8 cellular contexts compared by ENCODE assay signal in genomic region chr19:55081773-55082022, GRCh38. TPM values are rescaled to one million over a fixed set of nuclear protein-coding genes. Genes with fewer than 3 reads are reported as not detected.
DNase-seq lines count a peak whose midpoint lies in the region; ATAC-seq, FAIRE-seq and TF ChIP-seq lines count a peak whose summit lies in the region.

No MANE protein-coding gene starts in this region.

- peaks cover 9% of the 10 kb centered on the region for H3K4me1 ChIP-seq in right cardiac atrium (ENCODE audit: control insufficient read depth, insufficient read depth, low read length)
- H3K4me1 ChIP-seq in spleen: peaks cover 8 to 48% (median 37%) of the 10 kb centered on the region in 6 donors

- TF ChIP-seq POLR2A in spleen (IDR thresholded peaks at IDR 0.05): no peak

- intact Hi-C loops in right cardiac atrium (cut with DNase I): no loop called here
- intact Hi-C loops in spleen (cut with DNase I; ENCODE audit: low total_unique reads): no loop called here

- ATAC-seq in WTC11 (no peak), right cardiac atrium (no peak), GM21619 (IDR thresholded peaks at IDR 0.05; ENCODE audit: unreplicated experiment) (no peak)

- WGBS in right cardiac atrium: 8% methylated on average over 22 of the region's 22 CpGs
- WGBS in spleen, 5 donors: 0 to 9% (median 5%) methylated on average over 11 to 22 of the region's 22 CpGs

- POLR2A ChIA-PET in WTC11 (lab: Charles Lee): interaction anchor here (0.6 to 0.7 kb wide), 2 partner anchors 79 to 213 kb away, joined by 3 read pairs; no protein-coding TSS in a partner anchor

- peak overlapping the region; percentile 51 for H3K4me3 ChIP-seq in right cardiac atrium (ENCODE audit: low read length)
- peak overlapping the region in 7 of 8 donors; percentile 45 to 74 (median 59) for H3K4me3 ChIP-seq in spleen

- TF ChIP-seq CTCF in WTC11 (IDR thresholded peaks at IDR 0.05) (no peak), spleen (IDR thresholded peaks at IDR 0.05 in 8 of 11, conservative IDR thresholded peaks at IDR 0.05 in 3 of 11) (no peak)

- CTCF ChIA-PET in WTC11 (lab: Charles Lee): no interaction called here

- H3K36me3 ChIP-seq in spleen: no peaks in the 10 kb centered on the region

- H3K4me1 Mint-ChIP-seq in T-helper 2 cell treated with Interferon-gamma antibody and Interleukin-4, amounts not matched to agents 5 μg/mL and 100 μg/mL, for 36 hours (ENCODE audit: low read depth): peaks cover 17% of the 10 kb centered on the region
- peaks cover 45% of the 10 kb centered on the region for H3K4me1 Mint-ChIP-seq in WTC11

- H3K27me3 Mint-ChIP-seq in T-helper 2 cell treated with Interferon-gamma antibody and Interleukin-4, amounts not matched to agents 5 μg/mL and 100 μg/mL, for 36 hours (ENCODE audit: low read depth): peaks cover 35% of the 10 kb centered on the region
- peaks cover 76% of the 10 kb centered on the region for H3K27me3 Mint-ChIP-seq in WTC11 (ENCODE audit: low read depth)

- H3K27me3 ChIP-seq in right cardiac atrium (ENCODE audit: control insufficient read depth, insufficient read depth) (no peaks in the 10 kb centered on the region), spleen (replicated peaks in 1 of 7) (peaks cover 10 to 91% (median 75%) of the 10 kb centered on the region in 7 donors)

- no peaks in the 10 kb centered on the region for H3K9me3 Mint-ChIP-seq in T-helper 2 cell treated with Interferon-gamma antibody and Interleukin-4, amounts not matched to agents 5 μg/mL and 100 μg/mL, for 36 hours
- H3K9me3 Mint-ChIP-seq in WTC11: no peaks in the 10 kb centered on the region

- peaks cover 3% of the 10 kb centered on the region for H3K36me3 Mint-ChIP-seq in T-helper 2 cell treated with Interferon-gamma antibody and Interleukin-4, amounts not matched to agents 5 μg/mL and 100 μg/mL, for 36 hours (ENCODE audit: low read depth)
- 0 out of 2 replicates have a peak, but pooled peaks cover 3% of the 10 kb centered on the region for H3K36me3 Mint-ChIP-seq in WTC11

- peak overlapping the region; percentile 76 for H3K4me3 Mint-ChIP-seq in T-helper 2 cell treated with Interferon-gamma antibody and Interleukin-4, amounts not matched to agents 5 μg/mL and 100 μg/mL, for 36 hours
- peak overlapping the region; percentile 96 for H3K4me3 Mint-ChIP-seq in WTC11

- no peak for FAIRE-seq in HTR-8/SVneo (lab: Jason Lieb, UNC)

- no peaks in the 10 kb centered on the region for H3K9me3 ChIP-seq in right cardiac atrium (ENCODE audit: control insufficient read depth, low read length)
- H3K9me3 ChIP-seq in spleen: peaks cover 0 to 7% (median 0%) of the 10 kb centered on the region in 8 donors

- H3K27ac ChIP-seq in right cardiac atrium (ENCODE audit: low read length): no peak overlapping the region
- no peak overlapping the region for H3K27ac ChIP-seq in spleen

- DNase-seq in T-helper 2 cell treated with Interferon-gamma antibody and Interleukin-4, amounts not matched to agents 5 μg/mL and 100 μg/mL, for 36 hours (ENCODE audit: low spot score): no peak
- DNase-seq in T-helper 2 cell (no peak), WTC11 (ENCODE audit: low spot score) (no peak), right cardiac atrium (peak in 1 of 3 donors; percentile 68), spleen (no peak), HTR-8/SVneo (ENCODE audit: insufficient read length, low spot score) (no peak), LoVo (ENCODE audit: low spot score) (no peak)

- peak overlapping the region; percentile 92 for H3K27ac Mint-ChIP-seq in T-helper 2 cell treated with Interferon-gamma antibody and Interleukin-4, amounts not matched to agents 5 μg/mL and 100 μg/mL, for 36 hours
- no peak overlapping the region for H3K27ac Mint-ChIP-seq in WTC11

TF ChIP-seq in WTC11, 78 proteins besides CTCF, POLR2A, EP300 and RAD21 (continues in another document):
- no peak for TF ChIP-seq IRF1 (CRISPR knock-in tag; IDR thresholded peaks at IDR 0.05)
- no peak for TF ChIP-seq FOXK1 (CRISPR knock-in tag; IDR thresholded peaks at IDR 0.05)
- no peak for TF ChIP-seq NFE2L1 (CRISPR knock-in tag; IDR thresholded peaks at IDR 0.05)
- TF ChIP-seq ERG (CRISPR knock-in tag; IDR thresholded peaks at IDR 0.05): no peak
- no peak for TF ChIP-seq SOX15 (CRISPR knock-in tag; IDR thresholded peaks at IDR 0.05)
- no peak for TF ChIP-seq TEAD4 (CRISPR knock-in tag; IDR thresholded peaks at IDR 0.05)
- no peak for TF ChIP-seq TCF7 (CRISPR knock-in tag; IDR thresholded peaks at IDR 0.05; ENCODE audit: low read depth)
- TF ChIP-seq FOXP1 (CRISPR knock-in tag; IDR thresholded peaks at IDR 0.05; ENCODE audit: borderline replicate concordance): no peak
- TF ChIP-seq HMGXB4 (CRISPR knock-in tag; IDR thresholded peaks at IDR 0.05): no peak
- no peak for TF ChIP-seq E2F5 (CRISPR knock-in tag; IDR thresholded peaks at IDR 0.05)
- TF ChIP-seq CREB1 (CRISPR knock-in tag; IDR thresholded peaks at IDR 0.05): no peak

RNA-seq across cellular contexts. Expression of gene EPS8L1, which starts 6.0 kb away (rescaled TPM):
- total RNA-seq in WTC11 (2021) (38.9 to 43.8 TPM (median 42.8 TPM) in 3 replicates), right cardiac atrium (1 to 10 TPM in 3 of 4 donors, under 1 TPM in 1; 0.78 to 1.7 (median 1.1) TPM), spleen (1 to 10 TPM in 5 of 7 donors, under 1 TPM in 1, not detected in 1; 0.37 to 3.4 (median 2.2) TPM)
- polyA plus RNA-seq in right cardiac atrium (2.2 TPM), spleen (1 to 10 TPM; 5.2 to 5.3 (median 5.3) TPM)

RNA-seq across cellular contexts. Expression of gene RDH13, which starts 18.8 kb away (rescaled TPM):
- total RNA-seq in WTC11 (2021) (35.3 to 39.5 TPM (median 38.4 TPM) in 3 replicates), right cardiac atrium (10 to 100 TPM; 25.5 to 42.6 (median 31.9) TPM), spleen (10 to 100 TPM; 15.3 to 31.5 (median 17.9) TPM)
- polyA plus RNA-seq in right cardiac atrium (30.1 TPM), spleen (10 to 100 TPM in 1 of 3 donors, 1 to 10 TPM in 2; 4.6 to 13.5 (median 7.6) TPM)

RNA-seq across cellular contexts. Expression of gene PPP1R12C, which starts 35.7 kb away (rescaled TPM):
- total RNA-seq in WTC11 (2021) (88.4 to 99.3 TPM (median 92.3 TPM) in 3 replicates), right cardiac atrium (100 to 1,000 TPM; 125 to 244 (median 147) TPM), spleen (100 to 1,000 TPM in 5 of 7 donors, 10 to 100 TPM in 2; 88.2 to 193 (median 129) TPM)
- polyA plus RNA-seq in right cardiac atrium (221 TPM), spleen (100 to 1,000 TPM in 2 of 3 donors, 10 to 100 TPM in 1; 98.2 to 292 (median 263) TPM)

RNA-seq across cellular contexts. Expression of gene GP6, which starts 43.6 kb away (rescaled TPM):
- total RNA-seq in WTC11 (2021) (0.41 to 1.1 TPM (median 0.61 TPM) in 3 replicates), right cardiac atrium (under 1 TPM; 0.26 to 0.71 (median 0.44) TPM), spleen (1 to 10 TPM; 1.3 to 3.8 (median 1.7) TPM)
- polyA plus RNA-seq in right cardiac atrium (0.27 TPM), spleen (under 1 TPM; 0.09 to 0.41 (median 0.35) TPM)
